8 cellular contexts compared by ENCODE assay signal in genomic region chr19:9793051-9793591, GRCh38. TPM values are rescaled to one million over a fixed set of nuclear protein-coding genes. Genes with fewer than 3 reads are reported as not detected.
DNase-seq lines count a peak whose midpoint lies in the region; ATAC-seq and TF ChIP-seq lines count a peak whose summit lies in the region.

No MANE protein-coding gene starts in this region.

- 26% methylated on average over 27 of the region's 38 CpGs for WGBS in suprapubic skin

- no peak for TF ChIP-seq POLR2A in suprapubic skin (IDR thresholded peaks at IDR 0.05)

- H3K9me3 ChIP-seq in neutrophil (no peaks in the 10 kb centered on the region), suprapubic skin (no peaks in the 10 kb centered on the region)

- H3K27ac ChIP-seq in neutrophil (peak overlapping the region; percentile 94), suprapubic skin (peak overlapping the region; percentile 90)

- TF ChIP-seq CTCF in GM06990 (IDR thresholded peaks at IDR 0.05; ENCODE audit: insufficient read depth, low read length, poor library complexity, severe bottlenecking) (no peak), foreskin fibroblast (IDR thresholded peaks at IDR 0.05; ENCODE audit: low read depth, low read length) (no peak), neutrophil (IDR thresholded peaks at IDR 0.05) (no peak), suprapubic skin (IDR thresholded peaks at IDR 0.05) (peak in 1 of 2 donors; percentile 2)

- TF ChIP-seq EP300 in suprapubic skin (IDR thresholded peaks at IDR 0.05), result no peak

- peak overlapping the region; percentile 77 for H3K4me3 ChIP-seq in GM06990 (replicated peaks; ENCODE audit: low read depth, low read length)
- peak overlapping the region; percentile 62 to 91 for H3K4me3 ChIP-seq in foreskin fibroblast (ENCODE audit: low read depth in 1 of 2, low read length in 2 of 2)
- H3K4me3 ChIP-seq in neutrophil (ENCODE audit: low read depth in 1 of 2, low read length in 1 of 2), result peak overlapping the region; percentile 67 to 91
- H3K4me3 ChIP-seq in suprapubic skin, result peak overlapping the region; percentile 65

- no peaks in the 10 kb centered on the region for H3K27me3 ChIP-seq in GM06990 (replicated peaks; ENCODE audit: control insufficient read depth, insufficient read depth, low read length)
- no peaks in the 10 kb centered on the region for H3K27me3 ChIP-seq in neutrophil
- H3K27me3 ChIP-seq in suprapubic skin, result no peaks in the 10 kb centered on the region

- H3K4me1 ChIP-seq in neutrophil (ENCODE audit: control insufficient read depth in 1 of 2, insufficient read depth in 1 of 2, low read depth in 1 of 2, low read length in 1 of 2) (peaks cover 16 to 25% of the 10 kb centered on the region in 2 experiments), suprapubic skin (peaks cover 23% of the 10 kb centered on the region)

- DNase-seq in GM06990 (ENCODE audit: extremely low read depth, insufficient read length), result no peak
- peak; percentile 37 for DNase-seq in NCI-H510A treated with DMSO at 0.1 percent for 48 hours (lab: John Stamatoyannopoulos, UW)
- peak; percentile 87 for DNase-seq in activated effector memory CD4-positive, alpha-beta T cell treated with anti-CD3 and anti-CD28 coated beads, Interleukin-2, amount 50 U/mL, for 16 hours
- peak; percentile 49 to 74 for DNase-seq in foreskin fibroblast
- peak; percentile 88 to 89 for DNase-seq in suprapubic skin (ENCODE audit: low spot score in 2 of 2)

- ATAC-seq in HG03159 (IDR thresholded peaks at IDR 0.05; ENCODE audit: unreplicated experiment), result no peak
- ATAC-seq in GM18517 (IDR thresholded peaks at IDR 0.05; ENCODE audit: unreplicated experiment), result no peak

- H3K36me3 ChIP-seq in GM06990 (ENCODE audit: control insufficient read depth, insufficient read depth, low read length) (no peaks in the 10 kb centered on the region), neutrophil (no peaks in the 10 kb centered on the region), suprapubic skin (no peaks in the 10 kb centered on the region)

RNA-seq across cellular contexts. Expression of gene ZNF846, which starts 24.6 kb away (rescaled TPM):
- 10 to 100 TPM in 2 of 4 donors, 1 to 10 TPM in 2; 6.8 to 13.5 (median 11.2) TPM for total RNA-seq in suprapubic skin

RNA-seq across cellular contexts. Expression of gene FBXL12, which starts 25.8 kb away (rescaled TPM):
- total RNA-seq in suprapubic skin, result 10 to 100 TPM; 22.2 to 39.9 (median 29.8) TPM

RNA-seq across cellular contexts. Expression of gene UBL5, which starts 34.6 kb away (rescaled TPM):
- total RNA-seq in suprapubic skin, result 100 to 1,000 TPM; 170 to 337 (median 261) TPM

RNA-seq across cellular contexts. Expression of gene PIN1, which starts 42.0 kb away (rescaled TPM):
- 10 to 100 TPM; 60.5 to 75.9 (median 65.8) TPM for total RNA-seq in suprapubic skin
